ENCODE assay signal across 1 cellular context in the genomic region with DNA sequence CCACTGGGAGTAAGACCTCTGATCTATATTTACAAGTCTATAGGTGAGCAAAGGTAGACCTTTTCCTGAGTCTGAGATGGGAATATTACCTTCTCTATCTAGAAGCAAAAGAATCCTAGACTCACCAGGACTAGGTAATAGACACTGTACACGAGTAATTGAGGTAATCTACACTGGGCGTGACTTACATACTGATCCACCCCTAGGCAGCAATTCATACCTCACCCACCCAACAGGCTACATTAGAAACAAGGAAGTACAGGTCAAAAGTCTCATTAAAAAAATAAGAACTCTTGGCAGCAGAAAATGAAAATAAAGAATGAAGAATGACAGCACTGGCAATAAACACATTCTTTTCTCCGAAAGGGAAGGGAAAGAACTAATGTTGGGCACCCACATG.
TF ChIP-seq lines count a peak whose summit lies in the region.

No MANE protein-coding gene starts in this region.

TF ChIP-seq in GM12878, 131 proteins besides CTCF, POLR2A, EP300 and RAD21 (continued from another document):
- TF ChIP-seq, protein P1, sequence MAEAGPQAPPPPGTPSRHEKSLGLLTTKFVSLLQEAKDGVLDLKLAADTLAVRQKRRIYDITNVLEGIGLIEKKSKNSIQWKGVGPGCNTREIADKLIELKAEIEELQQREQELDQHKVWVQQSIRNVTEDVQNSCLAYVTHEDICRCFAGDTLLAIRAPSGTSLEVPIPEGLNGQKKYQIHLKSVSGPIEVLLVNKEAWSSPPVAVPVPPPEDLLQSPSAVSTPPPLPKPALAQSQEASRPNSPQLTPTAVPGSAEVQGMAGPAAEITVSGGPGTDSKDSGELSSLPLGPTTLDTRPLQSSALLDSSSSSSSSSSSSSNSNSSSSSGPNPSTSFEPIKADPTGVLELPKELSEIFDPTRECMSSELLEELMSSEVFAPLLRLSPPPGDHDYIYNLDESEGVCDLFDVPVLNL (IDR thresholded peaks at IDR 0.05; ENCODE audit: low read depth, low read length): no peak
- TF ChIP-seq CHD4 (IDR thresholded peaks at IDR 0.05) (no peak), SREBF1 (IDR thresholded peaks at IDR 0.05; ENCODE audit: low read length) (no peak), ZNF622 (IDR thresholded peaks at IDR 0.05) (no peak), FOXM1 (IDR thresholded peaks at IDR 0.05; ENCODE audit: low read depth, low read length) (no peak), CBX5 (IDR thresholded peaks at IDR 0.05; ENCODE audit: low read depth) (no peak), PAX5 (IDR thresholded peaks at IDR 0.05; ENCODE audit: borderline replicate concordance, low read depth, low read length) (no peak), ZZZ3 (IDR thresholded peaks at IDR 0.05; ENCODE audit: control insufficient read depth, insufficient read length, low read depth) (no peak), BMI1 (IDR thresholded peaks at IDR 0.05; ENCODE audit: borderline replicate concordance) (no peak), KAT2A (conservative IDR thresholded peaks at IDR 0.05; ENCODE audit: control insufficient read depth, low read depth, low read length) (no peak), ATF7 (IDR thresholded peaks at IDR 0.05; ENCODE audit: low read depth) (no peak), YBX1 (IDR thresholded peaks at IDR 0.05) (no peak)
- TF ChIP-seq, protein P2, sequence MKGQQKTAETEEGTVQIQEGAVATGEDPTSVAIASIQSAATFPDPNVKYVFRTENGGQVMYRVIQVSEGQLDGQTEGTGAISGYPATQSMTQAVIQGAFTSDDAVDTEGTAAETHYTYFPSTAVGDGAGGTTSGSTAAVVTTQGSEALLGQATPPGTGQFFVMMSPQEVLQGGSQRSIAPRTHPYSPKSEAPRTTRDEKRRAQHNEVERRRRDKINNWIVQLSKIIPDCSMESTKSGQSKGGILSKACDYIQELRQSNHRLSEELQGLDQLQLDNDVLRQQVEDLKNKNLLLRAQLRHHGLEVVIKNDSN (IDR thresholded peaks at IDR 0.05; ENCODE audit: borderline replicate concordance, extremely low read length, insufficient read depth, low read depth, low read length): no peak
